ENCODE assay signal across 21 cellular contexts in genomic region chr3:14214764-14215163, GRCh38.
"Had no signal": no experiment of that assay in that cellular context is flagged by ENCODE, and none has a peak within 500 bp of the region (broad histone marks: within the 10 kb centered on the region; RNA-seq: fewer than 3 reads in every experiment).

No MANE protein-coding gene starts in this region.

- H3K27me3 ChIP-seq: MG63, SJSA1 had no signal

- H3K4me3 ChIP-seq: MG63, SJSA1, SK-N-MC had no signal

- FAIRE-seq: HTR-8/SVneo, RCC 7860 had no signal

- H3K9me3 ChIP-seq: MG63, SJSA1 had no signal

- H3K27ac ChIP-seq: HL-60, SJSA1, SK-N-MC had no signal

- H3K36me3 ChIP-seq: MG63, SJSA1 had no signal

- DNase-seq: Karpas-422, KG1, MG63, NCI-H1092, NCI-H1105 treated with DMSO at 0.1 percent for 48 hours, NCI-H1436, NCI-H1930, NCI-H2081, NCI-H2107, NCI-H2227 treated with DMSO at 0.1 percent for 48 hours, NCI-H524, NCI-H69, NCI-H774, Right ventricle myocardium superior, RPMI8226, SIG-M5 had no signal
